ENCODE assay signal across 8 cellular contexts in the genomic region with DNA sequence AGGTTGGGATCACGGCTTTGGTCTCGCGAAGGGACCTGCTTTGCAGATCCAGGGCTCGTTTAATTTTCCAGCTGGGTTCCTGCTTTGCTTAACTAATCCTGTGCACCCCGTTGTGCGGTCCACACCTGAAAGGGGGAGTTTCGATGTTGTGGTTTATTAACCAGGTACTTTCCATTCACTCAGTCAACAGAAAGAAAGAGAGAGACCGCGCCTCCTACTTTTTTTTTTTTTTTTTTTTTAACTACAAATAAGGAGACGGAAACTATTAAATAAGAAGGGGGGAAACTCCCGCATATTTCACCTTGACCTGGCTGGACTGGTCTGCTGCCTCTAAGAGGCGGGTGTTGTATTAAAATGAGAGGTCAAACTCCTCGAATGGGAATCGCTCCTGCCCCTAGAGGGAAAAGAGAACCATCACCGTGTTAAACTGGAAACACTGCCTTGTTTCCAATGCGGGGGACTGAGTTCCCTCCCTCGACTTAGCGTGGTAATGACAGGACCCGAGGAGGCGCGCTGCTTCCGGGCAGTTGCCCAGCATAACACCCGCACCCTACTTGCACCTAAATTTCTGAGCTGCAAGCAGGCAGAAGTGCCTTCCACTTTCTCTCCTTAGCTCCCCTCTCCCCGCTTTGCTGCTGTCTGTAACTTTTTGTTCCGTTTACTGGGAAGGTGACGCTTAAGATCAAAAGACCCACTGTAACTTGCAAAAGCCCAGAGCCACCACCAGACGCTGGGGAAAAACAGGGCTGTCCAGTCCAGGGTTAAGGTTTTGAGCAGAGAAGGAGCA. TPM values are rescaled to one million over a fixed set of nuclear protein-coding genes. Genes with fewer than 3 reads are reported as not detected.
DNase-seq lines count a peak whose midpoint lies in the region; ATAC-seq, FAIRE-seq and TF ChIP-seq lines count a peak whose summit lies in the region.

No MANE protein-coding gene starts in this region.

- POLR2A ChIA-PET in RWPE1 (lab: Yijun Ruan, JAX; ENCODE audit: low non-redundant PET) = interaction anchor here (1.6 kb wide), 1 partner anchor 23 kb away, joined by 6 read pairs; no protein-coding TSS in a partner anchor

- DNase-seq in NCI-H187 (lab: John Stamatoyannopoulos, UW) = peak; percentile 9 to 28
- DNase-seq in NCI-H187 treated with DMSO at 0.1 percent for 48 hours (lab: John Stamatoyannopoulos, UW) = no peak
- DNase-seq in HTR-8/SVneo (ENCODE audit: insufficient read length, low spot score) = peak; percentile 59
- DNase-seq in RWPE1 (ENCODE audit: low spot score) = peak; percentile 68
- peak; percentile 82 for DNase-seq in colonic mucosa
- peak; percentile 94 for DNase-seq in kidney glomerular epithelial cell (lab: John Stamatoyannopoulos, UW)
- no peak for DNase-seq in stimulated activated effector memory CD8-positive, alpha-beta T cell treated with anti-CD3 and anti-CD28 coated beads, Interleukin-12 subunit alpha, Interleukin-12 subunit beta, amount 100 ng/mL, for 72 hours (ENCODE audit: low spot score in 2 of 2)

- peak overlapping the region; percentile 69 for H3K4me3 ChIP-seq in colonic mucosa

- H3K9me3 ChIP-seq in colonic mucosa = no peaks in the 10 kb centered on the region

- intact Hi-C loops in colonic mucosa (cut with DNase I) = no loop called here

- no peaks in the 10 kb centered on the region for H3K4me1 ChIP-seq in colonic mucosa

- peak; percentile 38 for ATAC-seq in GM21576 (IDR thresholded peaks at IDR 0.05; ENCODE audit: unreplicated experiment)
- peak; percentile 14 for ATAC-seq in stimulated activated effector memory CD8-positive, alpha-beta T cell treated with anti-CD3 and anti-CD28 coated beads, Interleukin-12 subunit alpha, Interleukin-12 subunit beta, amount 100 ng/mL, for 72 hours

- CTCF ChIA-PET in RWPE1 (lab: Yijun Ruan, JAX) = interaction anchor here (0.5 to 1.0 kb wide), 8 partner anchors 31 to 616 kb away, joined by 3 to 5 read pairs (median 4); no protein-coding TSS in a partner anchor

- H3K9me3 Mint-ChIP-seq in stimulated activated effector memory CD8-positive, alpha-beta T cell treated with anti-CD3 and anti-CD28 coated beads, Interleukin-12 subunit alpha, Interleukin-12 subunit beta, amount 100 ng/mL, for 72 hours = no peaks in the 10 kb centered on the region

- H3K27ac Mint-ChIP-seq in stimulated activated effector memory CD8-positive, alpha-beta T cell treated with anti-CD3 and anti-CD28 coated beads, Interleukin-12 subunit alpha, Interleukin-12 subunit beta, amount 100 ng/mL, for 72 hours = no peak overlapping the region

- peaks cover 17% of the 10 kb centered on the region for H3K4me1 Mint-ChIP-seq in stimulated activated effector memory CD8-positive, alpha-beta T cell treated with anti-CD3 and anti-CD28 coated beads, Interleukin-12 subunit alpha, Interleukin-12 subunit beta, amount 100 ng/mL, for 72 hours

- H3K9ac ChIP-seq in colonic mucosa (ENCODE audit: low read depth in 2 of 2, low read length in 2 of 2) = peak overlapping the region; percentile 90 to 96

- H3K4me3 Mint-ChIP-seq in stimulated activated effector memory CD8-positive, alpha-beta T cell treated with anti-CD3 and anti-CD28 coated beads, Interleukin-12 subunit alpha, Interleukin-12 subunit beta, amount 100 ng/mL, for 72 hours = peak overlapping the region; percentile 81

- TF ChIP-seq CTCF in RWPE1 (conservative IDR thresholded peaks at IDR 0.05; ENCODE audit: low read depth) = peak; percentile 67
- no peak for TF ChIP-seq CTCF in colonic mucosa (IDR thresholded peaks at IDR 0.05)

- peak overlapping the region; percentile 100 for H3K27ac ChIP-seq in RWPE1
- peak overlapping the region; percentile 93 for H3K27ac ChIP-seq in colonic mucosa

- H3K27me3 ChIP-seq in colonic mucosa = peaks cover 4% of the 10 kb centered on the region

- H3K36me3 Mint-ChIP-seq in stimulated activated effector memory CD8-positive, alpha-beta T cell treated with anti-CD3 and anti-CD28 coated beads, Interleukin-12 subunit alpha, Interleukin-12 subunit beta, amount 100 ng/mL, for 72 hours = no peaks in the 10 kb centered on the region

- no peak for FAIRE-seq in HTR-8/SVneo (lab: Jason Lieb, UNC)

- H3K36me3 ChIP-seq in colonic mucosa = no peaks in the 10 kb centered on the region

RNA-seq across cellular contexts. Expression of gene ITGB8, which starts 1.1 kb away (rescaled TPM):
- total RNA-seq in colonic mucosa = 1 to 10 TPM; 7.3 to 8.1 TPM

Comparison
In these comparisons a context has a peak if more than half of its experiments do, and no peak if none do; other contexts are left out.
1. DNase-seq: peak in NCI-H187 (2 of 2), HTR-8/SVneo (single experiment), RWPE1 (single experiment), colonic mucosa (single experiment) and kidney glomerular epithelial cell (single experiment); none in NCI-H187 treated with DMSO at 0.1 percent for 48 hours (single experiment) and stimulated activated effector memory CD8-positive, alpha-beta T cell treated with anti-CD3 and anti-CD28 coated beads, Interleukin-12 subunit alpha, Interleukin-12 subunit beta, amount 100 ng/mL, for 72 hours (0 of 2).